ENCODE assay signal across 20 cellular contexts in genomic region chr2:46470114-46470628, GRCh38. TPM values are rescaled to one million over a fixed set of nuclear protein-coding genes. Genes with fewer than 3 reads are reported as not detected.
DNase-seq lines count a peak whose midpoint lies in the region; ATAC-seq, FAIRE-seq and TF ChIP-seq lines count a peak whose summit lies in the region.
"Had no signal": no experiment of that assay in that cellular context is flagged by ENCODE, and none has a peak within 500 bp of the region (broad histone marks: within the 10 kb centered on the region; RNA-seq: fewer than 3 reads in every experiment).

No MANE protein-coding gene starts in this region.

- intact Hi-C loops in GM12878 (cut with micrococcal nuclease; ENCODE audit: unreplicated experiment) (no loop called here), lower lobe of right lung (cut with DNase I) (no loop called here), upper lobe of right lung (cut with DNase I) (no loop called here)

- no peaks in the 10 kb centered on the region for H3K4me1 Mint-ChIP-seq in activated naive CD4-positive, alpha-beta T cell treated with anti-CD3 and anti-CD28 coated beads, Interleukin-2, amount 10 ng/mL, durations not matched to agents 7 days and 5 days

- H3K27me3 ChIP-seq in GM12878 (replicated peaks in 1 of 2; ENCODE audit: control insufficient read depth in 2 of 2, insufficient read depth in 2 of 2, low read length in 1 of 2) (no peaks in the 10 kb centered on the region), lower lobe of right lung (ENCODE audit: low read depth) (no peaks in the 10 kb centered on the region), upper lobe of right lung (no peaks in the 10 kb centered on the region)
- H3K27me3 ChIP-seq: cardiac muscle cell, tibial artery had no signal

- no peak for TF ChIP-seq EP300 in GM12878 (IDR thresholded peaks at IDR 0.05; ENCODE audit: borderline replicate concordance in 1 of 2, control insufficient read depth in 1 of 2, low read depth in 2 of 2, low read length in 2 of 2)

- no peak overlapping the region for H3K4me3 Mint-ChIP-seq in activated naive CD4-positive, alpha-beta T cell treated with anti-CD3 and anti-CD28 coated beads, Interleukin-2, amount 10 ng/mL, durations not matched to agents 7 days and 5 days
- H3K4me3 Mint-ChIP-seq: T-cell had no signal

- 43% methylated on average over 7 of the region's 7 CpGs for WGBS in GM12878 (ENCODE audit: insufficient coverage, insufficient replicate concordance, low lambda C conversion rate, missing lambda C conversion rate)

- CTCF ChIA-PET in activated naive CD4-positive, alpha-beta T cell treated with anti-CD3 and anti-CD28 coated beads, Interleukin-2, amount 10 ng/mL, durations not matched to agents 7 days and 5 days (lab: Charles Lee), result interaction anchor here (0.6 to 1.9 kb wide), 5 partner anchors 9 to 477 kb away, joined by 3 to 10 read pairs (median 3); no protein-coding TSS in a partner anchor
- CTCF ChIA-PET in GM12878 (lab: Yijun Ruan, JAX), result interaction anchor here (0.6 to 1.5 kb wide), 9 partner anchors 8 to 407 kb away, joined by 3 to 9 read pairs (median 3); no protein-coding TSS in a partner anchor

- H3K79me2 ChIP-seq in GM12878 (ENCODE audit: control insufficient read depth, insufficient read depth, low read length), result no peaks in the 10 kb centered on the region

- RAD21 ChIA-PET in GM12878 (lab: Charles Lee; ENCODE audit: unreplicated experiment), result interaction anchor here (0.9 to 3.1 kb wide), 11 partner anchors 8 to 853 kb away, joined by 3 to 13 read pairs (median 3); no protein-coding TSS in a partner anchor

- no peaks in the 10 kb centered on the region for H3K9me3 ChIP-seq in GM12878 (replicated peaks; ENCODE audit: control insufficient read depth, insufficient read depth, low read length)
- H3K9me3 ChIP-seq in lower lobe of right lung, result no peaks in the 10 kb centered on the region
- no peaks in the 10 kb centered on the region for H3K9me3 ChIP-seq in upper lobe of right lung
- H3K9me3 ChIP-seq: tibial artery had no signal

- peak overlapping the region; percentile 17 for H2AFZ ChIP-seq in GM12878 (ENCODE audit: control insufficient read depth, low read depth, low read length)

- TF ChIP-seq POLR2A in GM12878 (IDR thresholded peaks at IDR 0.05; ENCODE audit: low read depth, low read length), result no peak

- TF ChIP-seq RAD21 in GM12878 (IDR thresholded peaks at IDR 0.05; ENCODE audit: insufficient read depth, low read depth, low read length), result no peak

- in situ Hi-C loops in GM12878 (cut with MboI), result no loop called here

- H3K36me3 ChIP-seq in GM12878 (ENCODE audit: control insufficient read depth in 2 of 2, insufficient read depth in 2 of 2, low read length in 1 of 2) (no peaks in the 10 kb centered on the region), lower lobe of right lung (no peaks in the 10 kb centered on the region), upper lobe of right lung (no peaks in the 10 kb centered on the region)
- H3K36me3 ChIP-seq: cardiac muscle cell, tibial artery had no signal

- peaks cover 26% of the 10 kb centered on the region for H3K27me3 Mint-ChIP-seq in activated naive CD4-positive, alpha-beta T cell treated with anti-CD3 and anti-CD28 coated beads, Interleukin-2, amount 10 ng/mL, durations not matched to agents 7 days and 5 days

- SMC1A ChIA-PET in GM12878 (lab: Charles Lee; ENCODE audit: uncharacterized antibody, unreplicated experiment), result interaction anchor here (0.6 to 4.0 kb wide), 19 partner anchors 9 to 480 kb away, joined by 3 to 20 read pairs (median 4); no protein-coding TSS in a partner anchor

- H3K36me3 Mint-ChIP-seq in activated naive CD4-positive, alpha-beta T cell treated with anti-CD3 and anti-CD28 coated beads, Interleukin-2, amount 50 U/mL, for 72 hours, result no peaks in the 10 kb centered on the region
- H3K36me3 Mint-ChIP-seq in activated naive CD4-positive, alpha-beta T cell treated with anti-CD3 and anti-CD28 coated beads, Interleukin-2, amount 10 ng/mL, durations not matched to agents 7 days and 5 days, result peaks cover 4% of the 10 kb centered on the region

- H3K4me1 ChIP-seq in GM12878 (ENCODE audit: control insufficient read depth, insufficient read depth, low read length) (no peaks in the 10 kb centered on the region), lower lobe of right lung (no peaks in the 10 kb centered on the region), upper lobe of right lung (peaks cover 4% of the 10 kb centered on the region)
- H3K4me1 ChIP-seq: tibial artery had no signal

- DNase-seq in activated naive CD4-positive, alpha-beta T cell treated with anti-CD3 and anti-CD28 coated beads, Interleukin-2, amount 50 U/mL, for 72 hours (ENCODE audit: low spot score in 2 of 2), result no peak
- no peak for DNase-seq in activated naive CD4-positive, alpha-beta T cell treated with anti-CD3 and anti-CD28 coated beads, Interleukin-2, amount 10 ng/mL, durations not matched to agents 7 days and 5 days
- DNase-seq in GM12878 (ENCODE audit: low read depth, low spot score), result no peak
- no peak for DNase-seq in lower lobe of right lung
- DNase-seq in upper lobe of right lung, result no peak
- no peak for DNase-seq in ecto neural progenitor cell (ENCODE audit: low spot score)
- DNase-seq: activated CD4-positive, alpha-beta T cell treated with anti-CD3 and anti-CD28 coated beads for 48 hours; glutamatergic neuron; kidney; retina; stimulated activated CD4-positive, alpha-beta T cell treated with anti-CD3 and anti-CD28 coated beads, Interleukin-2, amount 100 ng/mL, for 24 hours; stimulated activated CD8-positive, alpha-beta memory T cell treated with anti-CD3 and anti-CD28 coated beads, Interleukin-4, amount 100 ng/mL, for 48 hours; tibial artery had no signal

- H3K9ac ChIP-seq in GM12878 (ENCODE audit: control insufficient read depth, insufficient read depth, low read length), result no peak overlapping the region

- H3K4me2 ChIP-seq in GM12878 (ENCODE audit: control insufficient read depth, insufficient read depth), result no peak overlapping the region

- H3K4me3 ChIP-seq in GM12878 (no peak overlapping the region), lower lobe of right lung (no peak overlapping the region), upper lobe of right lung (no peak overlapping the region)
- H3K4me3 ChIP-seq: cardiac muscle cell, tibial artery had no signal

- POLR2A ChIA-PET in GM12878 (lab: Charles Lee), result interaction anchor here (0.6 to 1.9 kb wide), 7 partner anchors 8 to 105 kb away, joined by 3 to 5 read pairs (median 4); no protein-coding TSS in a partner anchor

- H3K27ac ChIP-seq in GM12878 (ENCODE audit: control insufficient read depth, insufficient read depth), result no peak overlapping the region
- H3K27ac ChIP-seq in lower lobe of right lung, result no peak overlapping the region
- no peak overlapping the region for H3K27ac ChIP-seq in upper lobe of right lung
- H3K27ac ChIP-seq: cardiac muscle cell, tibial artery had no signal

- peak; percentile 18 to 22 for ATAC-seq in activated naive CD4-positive, alpha-beta T cell treated with anti-CD3 and anti-CD28 coated beads, Interleukin-2, amount 50 U/mL, for 72 hours
- ATAC-seq in GM12878 (peak; percentile 16; the same call in 2 of the 3 replicates), lower lobe of right lung (peak; percentile 72 to 86), upper lobe of right lung (peak; percentile 90), GM18861 (IDR thresholded peaks at IDR 0.05; ENCODE audit: unreplicated experiment) (no peak), GM21526 (IDR thresholded peaks at IDR 0.05; ENCODE audit: low FRiP score, unreplicated experiment) (no peak)
- ATAC-seq: T-cell had no signal

- H3K27ac Mint-ChIP-seq in activated naive CD4-positive, alpha-beta T cell treated with anti-CD3 and anti-CD28 coated beads, Interleukin-2, amount 50 U/mL, for 72 hours, result no peak overlapping the region
- H3K27ac Mint-ChIP-seq in activated naive CD4-positive, alpha-beta T cell treated with anti-CD3 and anti-CD28 coated beads, Interleukin-2, amount 10 ng/mL, durations not matched to agents 7 days and 5 days, result no peak overlapping the region
- H3K27ac Mint-ChIP-seq: T-cell had no signal

- H3K9me3 Mint-ChIP-seq in activated naive CD4-positive, alpha-beta T cell treated with anti-CD3 and anti-CD28 coated beads, Interleukin-2, amount 50 U/mL, for 72 hours, result no peaks in the 10 kb centered on the region
- peaks cover 4% of the 10 kb centered on the region for H3K9me3 Mint-ChIP-seq in activated naive CD4-positive, alpha-beta T cell treated with anti-CD3 and anti-CD28 coated beads, Interleukin-2, amount 10 ng/mL, durations not matched to agents 7 days and 5 days

- H4K20me1 ChIP-seq in GM12878 (ENCODE audit: control insufficient read depth, insufficient read depth), result no peaks in the 10 kb centered on the region

- FAIRE-seq in GM12878 (lab: Jason Lieb, UNC), result no peak
- FAIRE-seq: A204.1, kidney had no signal

- TF ChIP-seq CTCF in GM12878 (IDR thresholded peaks at IDR 0.05 in 2 of 3, conservative IDR thresholded peaks at IDR 0.05 in 1 of 3; ENCODE audit: control insufficient read depth in 2 of 3, extremely low read depth in 1 of 3, insufficient read depth in 1 of 3, low read depth in 3 of 3, low read length in 3 of 3) (no peak), lower lobe of right lung (IDR thresholded peaks at IDR 0.05) (no peak), upper lobe of right lung (IDR thresholded peaks at IDR 0.05) (no peak)

- no TSS peak for BruUV-seq in GM12878 (replicated peaks; lab: Mats Ljungman, UMichigan)

TF ChIP-seq in GM12878, 131 proteins besides CTCF, POLR2A, EP300 and RAD21:
- peak; percentile 34; the same call in 1 of the 2 replicates for TF ChIP-seq SPI1 (IDR thresholded peaks at IDR 0.05; ENCODE audit: borderline replicate concordance, insufficient read depth, low read depth, low read length)
- TF ChIP-seq ZNF24 (IDR thresholded peaks at IDR 0.05), result no peak

RNA-seq across cellular contexts. Expression of gene TMEM247, which starts 9.2 kb away (rescaled TPM):
- total RNA-seq in activated naive CD4-positive, alpha-beta T cell treated with anti-CD3 and anti-CD28 coated beads, Interleukin-2, amount 50 U/mL, for 72 hours, result not detected
- total RNA-seq in GM12878 (2013; cell fraction: nucleolus; rRNA removed), result not detected in 2 replicates
- total RNA-seq in GM12878 (2014; rRNA removed) (not detected in 2 replicates), GM12878 (2014; rRNA removed; fragmentation: Illumina TruSeq; extraction: Trizol) (not detected in 2 replicates), GM12878 (2021) (not detected in 2 replicates), lower lobe of right lung (not detected), upper lobe of right lung (not detected)
- not detected for polyA plus RNA-seq in GM12878 (2011; ENCODE audit: low read depth)
- polyA plus RNA-seq in GM12878 (2011; rRNA removed) (not detected in 2 replicates), GM12878 (2014; fragmentation: Illumina TruSeq; extraction: Trizol) (not detected in 2 replicates), GM12878 (2014; fragmentation: Nextera tagmentation; extraction: Ambion mirVana) (not detected), GM12878 (2014; rRNA removed) (not detected in 2 replicates), GM12878 (2016; fragmentation: Nextera tagmentation; extraction: Ambion mirVana) (not detected)
- not detected in 2 replicates for polyA plus RNA-seq in GM12878 (2011; cell fraction: cytosol; rRNA removed)
- not detected in 2 replicates for polyA plus RNA-seq in GM12878 (2011; cell fraction: nucleus; rRNA removed)
- polyA plus RNA-seq in GM12878 (2012), result not detected in 2 replicates
- not detected in 2 replicates for polyA minus RNA-seq in GM12878 (2011; rRNA and poly(A)+ RNA removed)
- not detected in 2 replicates for polyA minus RNA-seq in GM12878 (2011; cell fraction: cytosol; rRNA and poly(A)+ RNA removed)
- polyA minus RNA-seq in GM12878 (2011; cell fraction: nucleus; rRNA and poly(A)+ RNA removed), result not detected in 2 replicates
- total RNA-seq: cardiac muscle cell, HT1080, kidney, myocyte, T-cell had no signal
- polyA plus RNA-seq: cardiac muscle cell had no signal

Comparison
In these comparisons a context has a peak if more than half of its experiments do, and no peak if none do; other contexts are left out.
1. ATAC-seq: peak in activated naive CD4-positive, alpha-beta T cell treated with anti-CD3 and anti-CD28 coated beads, Interleukin-2, amount 50 U/mL, for 72 hours (2 of 2), GM12878 (single experiment), lower lobe of right lung (2 of 2) and upper lobe of right lung (single experiment); none in GM18861 (single experiment) and GM21526 (single experiment).